ENCODE assay signal across 19 cellular contexts in genomic region chr1:235124665-235125064, GRCh38. TPM values are rescaled to one million over a fixed set of nuclear protein-coding genes. Genes with fewer than 3 reads are reported as not detected.
A peak's percentile ranks its signal among the peaks of the same experiment; 100 is the strongest.
DNase-seq lines count a peak whose midpoint lies in the region; ATAC-seq and FAIRE-seq lines count a peak whose summit lies in the region.
"Had no signal": no experiment of that assay in that cellular context is flagged by ENCODE, and none has a peak within 500 bp of the region (broad histone marks: within the 10 kb centered on the region; RNA-seq: fewer than 3 reads in every experiment).

No MANE protein-coding gene starts in this region.

- no peaks in the 10 kb centered on the region for H3K27me3 ChIP-seq in ACC112 (ENCODE audit: insufficient read depth, low read length)
- no peaks in the 10 kb centered on the region for H3K27me3 ChIP-seq in BLaER1 treated with 17β-estradiol and CSF1 and Interleukin-3, amounts not matched to agents 10 nM and 100 nM
- H3K27me3 ChIP-seq: colonic mucosa had no signal

- no peaks in the 10 kb centered on the region for H3K9me3 Mint-ChIP-seq in T-cell
- no peaks in the 10 kb centered on the region for H3K9me3 Mint-ChIP-seq in central memory CD8-positive, alpha-beta T cell
- H3K9me3 Mint-ChIP-seq: activated CD4-positive, alpha-beta T cell treated with anti-CD3 and anti-CD28 coated beads, Interleukin-2, amount 10 ng/mL, durations not matched to agents 7 days and 5 days had no signal

- no peak overlapping the region for H3K27ac ChIP-seq in ACC112 (ENCODE audit: low read depth, low read length)
- no peak overlapping the region for H3K27ac ChIP-seq in BLaER1 treated with 17β-estradiol and CSF1 and Interleukin-3, amounts not matched to agents 10 nM and 100 nM
- H3K27ac ChIP-seq: colonic mucosa had no signal

- peaks cover 12% of the 10 kb centered on the region for H3K36me3 ChIP-seq in ACC112 (ENCODE audit: insufficient read depth, low read length)
- peaks cover 34 to 78% (median 72%) of the 10 kb centered on the region in 11 experiments for H3K36me3 ChIP-seq in BLaER1 treated with 17β-estradiol and CSF1 and Interleukin-3, amounts not matched to agents 10 nM and 100 nM

- H3K27ac Mint-ChIP-seq in T-cell, result peak overlapping the region in 1 of 2 donors; percentile 76
- no peak overlapping the region for H3K27ac Mint-ChIP-seq in central memory CD8-positive, alpha-beta T cell (ENCODE audit: low read depth)
- H3K27ac Mint-ChIP-seq: progenitor cell of endocrine pancreas had no signal

- CTCF ChIA-PET in T-cell (lab: Charles Lee), result no interaction called here

- intact Hi-C loops in head of caudate nucleus (cut with DNase I), result no loop called here

- no peak for DNase-seq in T-cell
- DNase-seq in central memory CD8-positive, alpha-beta T cell (ENCODE audit: low spot score in 2 of 2), result no peak
- DNase-seq in urothelium cell line (ENCODE audit: low spot score), result no peak
- no peak for DNase-seq in head of caudate nucleus
- DNase-seq in NCI-H774 (lab: John Stamatoyannopoulos, UW), result no peak
- DNase-seq: activated CD4-positive, alpha-beta T cell treated with anti-CD3 and anti-CD28 coated beads, Interleukin-2, amount 10 ng/mL, durations not matched to agents 7 days and 5 days; activated effector memory CD4-positive, alpha-beta T cell treated with anti-CD3 and anti-CD28 coated beads, Interleukin-2, amount 50 U/mL, for 16 hours; colonic mucosa; GDM1; islet precursor cell; Kasumi-1; mammary epithelial cell; NCI-H748 treated with DMSO at 0.1 percent for 48 hours; stimulated activated CD4-positive, alpha-beta T cell treated with anti-CD3 and anti-CD28 coated beads, Interleukin-4, amount 100 ng/mL, for 1 hour had no signal

- peaks cover 86% of the 10 kb centered on the region for H3K79me2 ChIP-seq in ACC112 (ENCODE audit: control insufficient read depth, insufficient read depth, low read length, unreplicated experiment)

- ATAC-seq in T-cell (replicated peaks in 1 of 4), result no peak
- ATAC-seq in central memory CD8-positive, alpha-beta T cell (replicated peaks; ENCODE audit: extremely low read depth, poor library complexity, severe bottlenecking), result no peak

- H3K4me1 ChIP-seq in ACC112 (ENCODE audit: control insufficient read depth, insufficient read depth, low read length, unreplicated experiment), result peaks cover 34% of the 10 kb centered on the region
- peaks cover 33 to 65% (median 49%) of the 10 kb centered on the region in 10 experiments for H3K4me1 ChIP-seq in BLaER1 treated with 17β-estradiol and CSF1 and Interleukin-3, amounts not matched to agents 10 nM and 100 nM

- POLR2A ChIA-PET in T-cell (lab: Charles Lee), result interaction anchor here (0.6 kb wide), 2 partner anchors 1048 to 1433 kb away, joined by 3 read pairs; no protein-coding TSS in a partner anchor

- FAIRE-seq in urothelium cell line (lab: Jason Lieb, UNC), result no peak
- FAIRE-seq: D721Med, endometrium had no signal

- H3K9me3 ChIP-seq in BLaER1 treated with 17β-estradiol and CSF1 and Interleukin-3, amounts not matched to agents 10 nM and 100 nM (replicated peaks in 1 of 11), result no peaks in the 10 kb centered on the region
- H3K9me3 ChIP-seq: colonic mucosa had no signal

- H4K20me1 ChIP-seq in BLaER1 treated with 17β-estradiol and CSF1 and Interleukin-3, amounts not matched to agents 10 nM and 100 nM, result peaks cover 79 to 86% (median 84%) of the 10 kb centered on the region in 11 experiments

- H3K4me3 ChIP-seq in ACC112 (ENCODE audit: low read depth, low read length), result peak overlapping the region; percentile 7; the same call in 1 of the 2 replicates
- H3K4me3 ChIP-seq in BLaER1 treated with 17β-estradiol and CSF1 and Interleukin-3, amounts not matched to agents 10 nM and 100 nM, result no peak overlapping the region
- H3K4me3 ChIP-seq: colonic mucosa had no signal

- H3K4me2 ChIP-seq in BLaER1 treated with 17β-estradiol and CSF1 and Interleukin-3, amounts not matched to agents 10 nM and 100 nM, result peak overlapping the region in 10 of 11 experiments; percentile 0 to 88 (median 36); a peak in 8 of 22 replicates

- no peak overlapping the region for H2AFZ ChIP-seq in ACC112 (ENCODE audit: low read length, unreplicated experiment)

- H3K4me1 Mint-ChIP-seq in T-cell, result peaks cover 54 to 75% (median 65%) of the 10 kb centered on the region in 3 donors
- peaks cover 53% of the 10 kb centered on the region for H3K4me1 Mint-ChIP-seq in central memory CD8-positive, alpha-beta T cell

- peak overlapping the region; percentile 37 to 62 (median 58) for H3K4me3 Mint-ChIP-seq in T-cell
- H3K4me3 Mint-ChIP-seq in central memory CD8-positive, alpha-beta T cell, result peak overlapping the region; percentile 44
- H3K4me3 Mint-ChIP-seq: activated CD4-positive, alpha-beta T cell treated with anti-CD3 and anti-CD28 coated beads, Interleukin-2, amount 10 ng/mL, durations not matched to agents 7 days and 5 days had no signal

- H3K36me3 Mint-ChIP-seq in T-cell, result peaks cover 23% of the 10 kb centered on the region
- peaks cover 56% of the 10 kb centered on the region for H3K36me3 Mint-ChIP-seq in central memory CD8-positive, alpha-beta T cell (ENCODE audit: insufficient read depth)

- no peaks in the 10 kb centered on the region for H3K27me3 Mint-ChIP-seq in T-cell
- no peaks in the 10 kb centered on the region for H3K27me3 Mint-ChIP-seq in central memory CD8-positive, alpha-beta T cell
- H3K27me3 Mint-ChIP-seq: activated CD4-positive, alpha-beta T cell treated with anti-CD3 and anti-CD28 coated beads, Interleukin-2, amount 10 ng/mL, durations not matched to agents 7 days and 5 days; progenitor cell of endocrine pancreas had no signal

- peak overlapping the region in 1 of 11 experiments; percentile 16; a peak in 1 of 22 replicates for H3K9ac ChIP-seq in BLaER1 treated with 17β-estradiol and CSF1 and Interleukin-3, amounts not matched to agents 10 nM and 100 nM

RNA-seq across cellular contexts. Expression of gene TOMM20, which starts 4.0 kb away (rescaled TPM):
- total RNA-seq in T-cell, result 100 to 1,000 TPM in 4 of 5 donors, 10 to 100 TPM in 1; 81.7 to 115 (median 106) TPM

RNA-seq across cellular contexts. Expression of gene RBM34, which starts 36.4 kb away (rescaled TPM):
- 100 to 1,000 TPM; 115 to 169 (median 129) TPM for total RNA-seq in T-cell
